Comparison of ENCODE assay signal across 12 cellular contexts in genomic region chr3:53554559-53555511, GRCh38.
A peak's percentile ranks its signal among the peaks of the same experiment; 100 is the strongest.
DNase-seq lines count a peak whose midpoint lies in the region; ATAC-seq and TF ChIP-seq lines count a peak whose summit lies in the region.
"Had no signal": no experiment of that assay in that cellular context is flagged by ENCODE, and none has a peak within 500 bp of the region (broad histone marks: within the 10 kb centered on the region; RNA-seq: fewer than 3 reads in every experiment).

No MANE protein-coding gene starts in this region.

- peak overlapping the region; percentile 44 for H3K4me3 Mint-ChIP-seq in stimulated activated memory B cell treated with anti-CD40 and anti-IgM and Interleukin-4, amounts not matched to agents 10 μg/mL and 1 μg/mL and 100 μg/mL, for 72 hours

- no peaks in the 10 kb centered on the region for H3K9me3 Mint-ChIP-seq in stimulated activated memory B cell treated with anti-CD40 and anti-IgM and Interleukin-4, amounts not matched to agents 10 μg/mL and 1 μg/mL and 100 μg/mL, for 72 hours

- no peaks in the 10 kb centered on the region for H3K4me1 ChIP-seq in foreskin keratinocyte

- DNase-seq in activated T-cell treated with anti-CD3 and anti-CD28 coated beads for 48 hours (ENCODE audit: low read depth) (peak; percentile 37), activated T-cell treated with anti-CD3 and anti-CD28 coated beads for 4 hours (no peak), foreskin keratinocyte (no peak), Right ventricle myocardium inferior (ENCODE audit: missing footprints) (no peak)
- no peak for DNase-seq in central memory CD4-positive, alpha-beta T cell
- DNase-seq: anterior cingulate cortex, NCI-H187, stomach had no signal

- TF ChIP-seq CTCF in foreskin keratinocyte (conservative IDR thresholded peaks at IDR 0.05), result no peak

- peaks cover 8% of the 10 kb centered on the region for H3K27me3 ChIP-seq in foreskin keratinocyte
- H3K27me3 ChIP-seq: stomach had no signal

- no peaks in the 10 kb centered on the region for H3K27me3 Mint-ChIP-seq in stimulated activated memory B cell treated with anti-CD40 and anti-IgM and Interleukin-4, amounts not matched to agents 10 μg/mL and 1 μg/mL and 100 μg/mL, for 72 hours

- intact Hi-C loops in Right ventricle myocardium inferior (cut with DNase I), result no loop called here

- ATAC-seq in HG02588 (IDR thresholded peaks at IDR 0.05; ENCODE audit: unreplicated experiment), result peak; percentile 72
- ATAC-seq in HG03565 (IDR thresholded peaks at IDR 0.05; ENCODE audit: unreplicated experiment), result peak; percentile 72
- ATAC-seq in stimulated activated memory B cell treated with anti-CD40 and anti-IgM and Interleukin-4, amounts not matched to agents 10 μg/mL and 1 μg/mL and 100 μg/mL, for 72 hours, result peak; percentile 94
- ATAC-seq in foreskin keratinocyte, result no peak
- no peak for ATAC-seq in Right ventricle myocardium inferior

- peak overlapping the region; percentile 92 for H3K27ac Mint-ChIP-seq in stimulated activated memory B cell treated with anti-CD40 and anti-IgM and Interleukin-4, amounts not matched to agents 10 μg/mL and 1 μg/mL and 100 μg/mL, for 72 hours

- peaks cover 6% of the 10 kb centered on the region for H3K36me3 Mint-ChIP-seq in stimulated activated memory B cell treated with anti-CD40 and anti-IgM and Interleukin-4, amounts not matched to agents 10 μg/mL and 1 μg/mL and 100 μg/mL, for 72 hours

- peaks cover 26% of the 10 kb centered on the region for H3K4me1 Mint-ChIP-seq in stimulated activated memory B cell treated with anti-CD40 and anti-IgM and Interleukin-4, amounts not matched to agents 10 μg/mL and 1 μg/mL and 100 μg/mL, for 72 hours

- H3K27ac ChIP-seq in foreskin keratinocyte, result no peak overlapping the region
- H3K27ac ChIP-seq: neutrophil, stomach had no signal

Comparison
In these comparisons a context has a peak if more than half of its experiments do, and no peak if none do; other contexts are left out.
1. ATAC-seq: peak in HG02588 (single experiment), HG03565 (single experiment) and stimulated activated memory B cell treated with anti-CD40 and anti-IgM and Interleukin-4, amounts not matched to agents 10 μg/mL and 1 μg/mL and 100 μg/mL, for 72 hours (single experiment); none in foreskin keratinocyte (single experiment) and Right ventricle myocardium inferior (single experiment).